In genomic region chr12:56468216-56469006, GRCh38 we compare ENCODE assay signal across 8 cellular contexts. TPM values are rescaled to one million over a fixed set of nuclear protein-coding genes. Genes with fewer than 3 reads are reported as not detected.
DNase-seq lines count a peak whose midpoint lies in the region; ATAC-seq, FAIRE-seq and TF ChIP-seq lines count a peak whose summit lies in the region.

TSS of gene SPRYD4 (plus strand) at chr12:56468578. CDS start at chr12:56468592, 14 bp downstream.

- no peak for FAIRE-seq in kidney (lab: Jason Lieb, UNC)

- H3K4me1 Mint-ChIP-seq in activated B cell treated with CpG ODN at 0.5 μM for 24 hours = peaks cover 36% of the 10 kb centered on the region

- H3K4me3 ChIP-seq in kidney (ENCODE audit: low read length in 2 of 2) = peak within 1 kb of the TSS; percentile 99

- ATAC-seq in HG03175 (IDR thresholded peaks at IDR 0.05; ENCODE audit: unreplicated experiment) = peak; percentile 90
- peak; percentile 90 for ATAC-seq in activated B cell treated with CpG ODN at 0.5 μM for 24 hours (ENCODE audit: low read depth)

- POLR2A ChIA-PET in activated B cell treated with CpG ODN at 0.5 μM for 24 hours (lab: Charles Lee) = interaction anchor here (0.5 to 3.8 kb wide), 15 partner anchors 12 to 352 kb away, joined by 3 to 18 read pairs (median 4); partner anchors contain the start of genes CNPY2, CS, ESYT1 and IL23A

- H3K9me3 Mint-ChIP-seq in activated B cell treated with CpG ODN at 0.5 μM for 24 hours = no peaks in the 10 kb centered on the region

- CTCF ChIA-PET in activated B cell treated with CpG ODN at 0.5 μM for 24 hours (lab: Charles Lee) = no interaction called here

- H3K27me3 Mint-ChIP-seq in activated B cell treated with CpG ODN at 0.5 μM for 24 hours = no peaks in the 10 kb centered on the region

- peaks cover 0 to 10% of the 10 kb centered on the region in 2 donors for H3K4me1 ChIP-seq in kidney (ENCODE audit: control insufficient read depth in 1 of 2, insufficient read depth in 1 of 2, low read depth in 1 of 2, low read length in 2 of 2)

- H3K9ac ChIP-seq in kidney (ENCODE audit: low read length in 2 of 2) = peak within 1 kb of the TSS; percentile 98 to 99

- intact Hi-C loops in activated B cell treated with CpG ODN at 0.5 μM for 24 hours (cut with micrococcal nuclease) (loop anchor here (1.0 to 2.0 kb wide), 12 partner anchors 19 to 730 kb away; partner anchors contain the start of genes CS, PAN2, PYM1 and RNF41), kidney (cut with DNase I) (no loop called here)

- H3K9me3 ChIP-seq in kidney (ENCODE audit: control insufficient read depth in 1 of 2, low read length in 2 of 2) = no peaks in the 10 kb centered on the region

- in situ Hi-C loops in GM18951 (cut with MboI; ENCODE audit: low sequenced_read_pairs, unreplicated experiment) = loop anchor here (10.0 kb wide), 1 partner anchor 274 kb away; no protein-coding TSS in a partner anchor

- DNase-seq in AG08396 (ENCODE audit: low spot score) (peak; percentile 96), NCI-H2227 treated with DMSO at 0.1 percent for 48 hours (lab: John Stamatoyannopoulos, UW) (peak; percentile 85), activated B cell treated with CpG ODN at 0.5 μM for 24 hours (peak; percentile 92), caudate nucleus (lab: John Stamatoyannopoulos, UW) (peak in 60 of 61 donors; percentile 39 to 97 (median 90)), kidney (peak; percentile 98)
- DNase-seq in stimulated activated CD4-positive, alpha-beta T cell treated with anti-CD3 and anti-CD28 coated beads, Interleukin-15, amount 100 ng/mL, for 1 hour (ENCODE audit: low read depth in 1 of 2, low spot score in 1 of 2) = peak; percentile 89 to 90

- H3K36me3 Mint-ChIP-seq in activated B cell treated with CpG ODN at 0.5 μM for 24 hours (ENCODE audit: low read depth) = peaks cover 20% of the 10 kb centered on the region

- H3K27ac ChIP-seq in caudate nucleus (ENCODE audit: low read depth, low read length) (peak within 1 kb of the TSS; percentile 87), kidney (ENCODE audit: low read depth in 2 of 2, low read length in 2 of 2) (peak within 1 kb of the TSS; percentile 90 to 92)

- no peaks in the 10 kb centered on the region for H3K36me3 ChIP-seq in kidney (ENCODE audit: control insufficient read depth in 1 of 2, insufficient read depth in 2 of 2, low read length in 2 of 2)

- H3K27ac Mint-ChIP-seq in activated B cell treated with CpG ODN at 0.5 μM for 24 hours = peak within 1 kb of the TSS; percentile 94

- peak; percentile 95 for TF ChIP-seq POLR2A in GM18951 (IDR thresholded peaks at IDR 0.05; ENCODE audit: extremely low read depth, insufficient read depth, insufficient read length)

- TF ChIP-seq CTCF in activated B cell treated with CpG ODN at 0.5 μM for 24 hours (IDR thresholded peaks at IDR 0.05) (no peak), kidney (IDR thresholded peaks at IDR 0.05; ENCODE audit: borderline replicate concordance, extremely low read depth, insufficient read depth) (peak; percentile 57)

- H3K4me3 Mint-ChIP-seq in activated B cell treated with CpG ODN at 0.5 μM for 24 hours = peak within 1 kb of the TSS; percentile 94

RNA-seq across cellular contexts. Expression of gene SPRYD4, which starts in this region (rescaled TPM):
- 5.8 and 7.5 TPM in 2 replicates for total RNA-seq in activated B cell treated with CpG ODN at 0.5 μM for 24 hours
- total RNA-seq in kidney = 4.0 TPM
- 6.0 TPM for polyA plus RNA-seq in kidney (ENCODE audit: insufficient read depth, low read depth, low replicate concordance)

Comparison
In these comparisons a context has a peak if more than half of its experiments do, and no peak if none do; other contexts are left out.
1. Peak in every context shown above with its lines: DNase-seq, ATAC-seq, H3K4me3 ChIP-seq and H3K27ac ChIP-seq.